ENCODE assay signal across 8 cellular contexts in the genomic region with DNA sequence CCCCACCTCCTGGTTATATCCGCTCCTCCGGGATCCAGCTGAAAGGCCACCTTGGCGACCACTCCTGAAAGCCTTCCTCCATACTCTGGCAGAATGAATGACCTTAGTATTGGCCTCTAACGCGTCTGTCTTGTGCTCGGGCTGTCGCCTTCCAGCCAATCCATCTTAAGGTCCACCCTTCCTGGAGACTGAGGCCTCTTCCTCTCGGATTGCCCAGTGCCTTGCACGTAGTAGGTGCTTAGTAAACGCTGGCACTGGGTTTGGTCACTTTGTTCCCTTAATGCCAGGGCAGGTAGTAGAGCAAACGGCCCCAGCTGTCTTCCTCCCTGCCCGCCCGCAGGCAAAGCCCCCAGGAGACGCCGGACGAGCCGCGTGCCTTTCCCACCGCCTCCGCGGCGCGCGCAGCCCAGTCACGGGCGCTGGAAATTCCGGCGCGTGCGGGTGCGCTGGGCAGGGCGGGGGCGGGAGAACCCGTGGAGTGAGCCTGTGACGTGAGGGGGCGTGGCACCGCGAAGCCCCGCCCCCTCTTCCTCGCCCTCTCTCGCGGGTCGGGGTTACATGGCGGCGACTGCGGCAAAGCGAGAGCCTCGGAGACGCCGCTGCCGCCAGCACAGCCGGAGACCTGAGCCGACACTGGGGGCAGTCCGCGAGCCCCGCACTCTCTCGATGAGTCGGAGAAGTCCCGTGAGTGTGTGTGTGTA. TPM values are rescaled to one million over a fixed set of nuclear protein-coding genes. Genes with fewer than 3 reads are reported as not detected.
DNase-seq lines count a peak whose midpoint lies in the region; TF ChIP-seq lines count a peak whose summit lies in the region.

TSS of gene MAPK6 (plus strand) at position 527 of the 701 bp plus-strand sequence. CDS start 27,242 bp downstream, outside the sequence.

- in situ Hi-C loops in endometrial microvascular endothelial cells (cut with HindIII; ENCODE audit: inconsistent ontology term, low pct_unique_long_range_greater_than_20kb, low sequenced_read_pairs), result no loop called here

- peak; percentile 86 for DNase-seq in COR-L47 (lab: John Stamatoyannopoulos, UW)
- peak; percentile 99 for DNase-seq in GM20000 (ENCODE audit: low spot score)
- peak; percentile 96 for DNase-seq in HT-29 (ENCODE audit: low spot score)
- DNase-seq in NT2/D1 (ENCODE audit: low read depth, low spot score), result peak; percentile 25
- DNase-seq in activated CD8-positive, alpha-beta memory T cell treated with anti-CD3 and anti-CD28 coated beads, Interleukin-2, amount 50 U/mL, for 24 hours (ENCODE audit: extremely low read depth), result peak; percentile 71
- DNase-seq in midbrain (lab: John Stamatoyannopoulos, UW), result peak; percentile 94
- peak; percentile 92 to 93 for DNase-seq in stimulated activated CD8-positive, alpha-beta memory T cell treated with anti-CD3 and anti-CD28 coated beads, Interleukin-15, amount 100 ng/mL, for 48 hours (ENCODE audit: low read depth in 2 of 2)

- no peaks in the 10 kb centered on the region for H3K9me3 ChIP-seq in NT2/D1 (ENCODE audit: insufficient read depth, low read length)

- H3K4me1 ChIP-seq in NT2/D1 (ENCODE audit: insufficient read depth, insufficient read length), result no peaks in the 10 kb centered on the region

- peak within 1 kb of the TSS; percentile 76 for H3K9ac ChIP-seq in NT2/D1 (ENCODE audit: insufficient read length, low read depth)

- H3K36me3 ChIP-seq in NT2/D1 (ENCODE audit: insufficient read depth, insufficient read length, low read length), result no peaks in the 10 kb centered on the region

- no peaks in the 10 kb centered on the region for H3K27me3 ChIP-seq in NT2/D1 (ENCODE audit: insufficient read depth, insufficient read length)

- no peak for TF ChIP-seq CTCF in GM20000 (IDR thresholded peaks at IDR 0.05; ENCODE audit: extremely low read depth, missing control alignments)

- peak within 1 kb of the TSS; percentile 61 for H3K4me3 ChIP-seq in NT2/D1 (ENCODE audit: insufficient read length, low read depth)

RNA-seq across cellular contexts. Expression of gene MAPK6, which starts in this region (rescaled TPM):
- 22.8 and 24.5 TPM in 2 replicates for total RNA-seq in HT-29 (2014; rRNA removed; shearing (Covaris generic))
- total RNA-seq in endometrial microvascular endothelial cells (ENCODE audit: inconsistent ontology term), result 51.9 TPM

Comparison
In these comparisons a context has a peak if more than half of its experiments do, and no peak if none do; other contexts are left out.
1. Peak in every context shown above with its lines: DNase-seq and H3K4me3 ChIP-seq.
2. DNase-seq: peak in every context shown above with its lines; median percentile 99 in GM20000; 96 in HT-29; 94 in midbrain; 92 in stimulated activated CD8-positive, alpha-beta memory T cell treated with anti-CD3 and anti-CD28 coated beads, Interleukin-15, amount 100 ng/mL, for 48 hours; 86 in COR-L47; 71 in activated CD8-positive, alpha-beta memory T cell treated with anti-CD3 and anti-CD28 coated beads, Interleukin-2, amount 50 U/mL, for 24 hours; 25 in NT2/D1.